8 cellular contexts compared by ENCODE assay signal in genomic region chr4:105520819-105521790, GRCh38. TPM values are rescaled to one million over a fixed set of nuclear protein-coding genes. Genes with fewer than 3 reads are reported as not detected.
DNase-seq lines count a peak whose midpoint lies in the region; ATAC-seq and TF ChIP-seq lines count a peak whose summit lies in the region.

No MANE protein-coding gene starts in this region.

- no peaks in the 10 kb centered on the region for H3K27me3 ChIP-seq in foreskin keratinocyte
- H3K27me3 ChIP-seq in prostate gland (replicated peaks; ENCODE audit: insufficient read depth) = no peaks in the 10 kb centered on the region

- no peaks in the 10 kb centered on the region for H3K27me3 Mint-ChIP-seq in activated naive CD4-positive, alpha-beta T cell treated with anti-CD3 and anti-CD28 coated beads, Interleukin-2, amount 10 ng/mL, durations not matched to agents 7 days and 5 days

- H3K36me3 ChIP-seq in prostate gland = no peaks in the 10 kb centered on the region

- no peaks in the 10 kb centered on the region for H3K9me3 ChIP-seq in prostate gland

- H3K27ac Mint-ChIP-seq in activated naive CD4-positive, alpha-beta T cell treated with anti-CD3 and anti-CD28 coated beads, Interleukin-2, amount 10 ng/mL, durations not matched to agents 7 days and 5 days = no peak overlapping the region

- H3K27ac ChIP-seq in foreskin keratinocyte (no peak overlapping the region), prostate gland (no peak overlapping the region)

- peak; percentile 29 for DNase-seq in activated naive CD4-positive, alpha-beta T cell treated with anti-CD3 and anti-CD28 coated beads, Interleukin-2, amount 10 ng/mL, durations not matched to agents 7 days and 5 days
- no peak for DNase-seq in activated naive CD4-positive, alpha-beta T cell treated with anti-CD3 and anti-CD28 coated beads, Interleukin-2, amount 50 U/mL, for 16 hours
- peak; percentile 52 for DNase-seq in LoVo (ENCODE audit: low spot score)
- peak; percentile 50 for DNase-seq in SKM-1 (lab: John Stamatoyannopoulos, UW; ENCODE audit: unreplicated experiment)
- DNase-seq in foreskin keratinocyte = peak in 1 of 2 donors; percentile 41
- DNase-seq in prostate gland (ENCODE audit: low spot score) = peak; percentile 46
- DNase-seq in cortex of kidney (lab: John Stamatoyannopoulos, UW) = no peak

- H3K4me3 ChIP-seq in prostate gland = no peak overlapping the region

- no peak for TF ChIP-seq POLR2A in prostate gland (IDR thresholded peaks at IDR 0.05)

- CTCF ChIA-PET in activated naive CD4-positive, alpha-beta T cell treated with anti-CD3 and anti-CD28 coated beads, Interleukin-2, amount 10 ng/mL, durations not matched to agents 7 days and 5 days (lab: Charles Lee) = interaction anchor here (0.9 to 1.7 kb wide), 7 partner anchors 11 to 284 kb away, joined by 3 to 9 read pairs (median 3); no protein-coding TSS in a partner anchor

- H3K4me1 ChIP-seq in foreskin keratinocyte (no peaks in the 10 kb centered on the region), prostate gland (replicated peaks) (no peaks in the 10 kb centered on the region)

- no peak overlapping the region for H3K4me3 Mint-ChIP-seq in activated naive CD4-positive, alpha-beta T cell treated with anti-CD3 and anti-CD28 coated beads, Interleukin-2, amount 10 ng/mL, durations not matched to agents 7 days and 5 days

- TF ChIP-seq CTCF in foreskin keratinocyte (conservative IDR thresholded peaks at IDR 0.05) (peak; percentile 80), prostate gland (IDR thresholded peaks at IDR 0.05) (peak in 3 of 4 experiments; percentile 57 to 68 (median 60))

- H3K9me3 Mint-ChIP-seq in activated naive CD4-positive, alpha-beta T cell treated with anti-CD3 and anti-CD28 coated beads, Interleukin-2, amount 10 ng/mL, durations not matched to agents 7 days and 5 days = no peaks in the 10 kb centered on the region

- H3K4me1 Mint-ChIP-seq in activated naive CD4-positive, alpha-beta T cell treated with anti-CD3 and anti-CD28 coated beads, Interleukin-2, amount 10 ng/mL, durations not matched to agents 7 days and 5 days = no peaks in the 10 kb centered on the region

- WGBS in prostate gland = 14% methylated on average over 3 of the region's 3 CpGs

- peak; percentile 79 for ATAC-seq in GM21825 (IDR thresholded peaks at IDR 0.05; ENCODE audit: unreplicated experiment)
- ATAC-seq in foreskin keratinocyte = peak; percentile 76

- H3K36me3 Mint-ChIP-seq in activated naive CD4-positive, alpha-beta T cell treated with anti-CD3 and anti-CD28 coated beads, Interleukin-2, amount 10 ng/mL, durations not matched to agents 7 days and 5 days = no peaks in the 10 kb centered on the region

- intact Hi-C loops in prostate gland (cut with DNase I) = loop anchor here (10.0 kb wide), 1 partner anchor 704 kb away; no protein-coding TSS in a partner anchor

RNA-seq across cellular contexts. Expression of gene ARHGEF38, which starts 31.3 kb away (rescaled TPM):
- total RNA-seq in foreskin keratinocyte (not detected in 2 replicates), prostate gland (10 to 100 TPM; 10.4 to 25.7 TPM)
- not detected in 2 replicates for polyA plus RNA-seq in foreskin keratinocyte

RNA-seq across cellular contexts. Expression of gene PPA2, which starts 47.2 kb away (rescaled TPM):
- total RNA-seq in foreskin keratinocyte (125 and 127 TPM in 2 replicates), prostate gland (100 to 1,000 TPM in 1 of 2 donors, 10 to 100 TPM in 1; 54.0 to 168 TPM)
- 118 and 144 TPM in 2 replicates for polyA plus RNA-seq in foreskin keratinocyte

Comparison
In these comparisons a context has a peak if more than half of its experiments do, and no peak if none do; other contexts are left out.
1. DNase-seq: peak in activated naive CD4-positive, alpha-beta T cell treated with anti-CD3 and anti-CD28 coated beads, Interleukin-2, amount 10 ng/mL, durations not matched to agents 7 days and 5 days (single experiment), LoVo (single experiment), SKM-1 (single experiment) and prostate gland (single experiment); none in activated naive CD4-positive, alpha-beta T cell treated with anti-CD3 and anti-CD28 coated beads, Interleukin-2, amount 50 U/mL, for 16 hours (single experiment) and cortex of kidney (single experiment).
2. RNA of gene ARHGEF38, which starts 31.3 kb away (total RNA-seq): 10.4 to 25.7 TPM in prostate gland; not detected in foreskin keratinocyte; every median in the first group is over 10 times any median in the second.